In genomic region chr19:18120127-18120526, GRCh38 we compare ENCODE assay signal across 13 cellular contexts. TPM values are rescaled to one million over a fixed set of nuclear protein-coding genes. Genes with fewer than 3 reads are reported as not detected.
DNase-seq lines count a peak whose midpoint lies in the region; ATAC-seq and TF ChIP-seq lines count a peak whose summit lies in the region.
"Had no signal": no experiment of that assay in that cellular context is flagged by ENCODE, and none has a peak within 500 bp of the region (broad histone marks: within the 10 kb centered on the region; RNA-seq: fewer than 3 reads in every experiment).

No MANE protein-coding gene starts in this region.

- H3K27me3 Mint-ChIP-seq in activated naive CD4-positive, alpha-beta T cell treated with anti-CD3 and anti-CD28 coated beads, Interleukin-2, amount 10 ng/mL, durations not matched to agents 7 days and 5 days = no peaks in the 10 kb centered on the region
- H3K27me3 Mint-ChIP-seq in activated T-helper 1 cell treated with anti-CD3 and anti-CD28 coated beads, Interleukin-12 subunit alpha, Interleukin-12 subunit beta, Interleukin-2, Interleukin-4 antibody, amounts not matched to agents 30 ng/mL and 10 ng/mL and 1 ng/mL, durations not matched to agents 14 hours and 24 hours and 36 hours (ENCODE audit: insufficient read depth) = no peaks in the 10 kb centered on the region

- H3K4me3 ChIP-seq in mucosa of stomach (ENCODE audit: low read length) (no peak overlapping the region), transverse colon (no peak overlapping the region)
- H3K4me3 ChIP-seq: GM23248 had no signal

- no peak for DNase-seq in activated naive CD4-positive, alpha-beta T cell treated with anti-CD3 and anti-CD28 coated beads, Interleukin-2, amount 10 ng/mL, durations not matched to agents 7 days and 5 days
- no peak for DNase-seq in activated naive CD4-positive, alpha-beta T cell (lab: John Stamatoyannopoulos, UW)
- DNase-seq in activated T-helper 1 cell treated with anti-CD3 and anti-CD28 coated beads, Interleukin-12 subunit alpha, Interleukin-12 subunit beta, Interleukin-2, Interleukin-4 antibody, amounts not matched to agents 30 ng/mL and 10 ng/mL and 1 ng/mL, durations not matched to agents 14 hours and 24 hours and 36 hours (ENCODE audit: low spot score) = no peak
- DNase-seq in transverse colon = no peak
- no peak for DNase-seq in NCI-H146 treated with DMSO at 0.1 percent for 48 hours (lab: John Stamatoyannopoulos, UW; ENCODE audit: unreplicated experiment)
- DNase-seq: DMS 273 treated with DMSO at 0.1 percent for 48 hours, GM23248, mammary epithelial cell, NCI-H1105 had no signal

- H3K9me3 Mint-ChIP-seq in activated naive CD4-positive, alpha-beta T cell treated with anti-CD3 and anti-CD28 coated beads, Interleukin-2, amount 10 ng/mL, durations not matched to agents 7 days and 5 days = no peaks in the 10 kb centered on the region
- H3K9me3 Mint-ChIP-seq in activated T-helper 1 cell treated with anti-CD3 and anti-CD28 coated beads, Interleukin-12 subunit alpha, Interleukin-12 subunit beta, Interleukin-2, Interleukin-4 antibody, amounts not matched to agents 30 ng/mL and 10 ng/mL and 1 ng/mL, durations not matched to agents 14 hours and 24 hours and 36 hours = no peaks in the 10 kb centered on the region

- H3K4me3 Mint-ChIP-seq in activated naive CD4-positive, alpha-beta T cell treated with anti-CD3 and anti-CD28 coated beads, Interleukin-2, amount 10 ng/mL, durations not matched to agents 7 days and 5 days = peak overlapping the region; percentile 81
- H3K4me3 Mint-ChIP-seq in activated T-helper 1 cell treated with anti-CD3 and anti-CD28 coated beads, Interleukin-12 subunit alpha, Interleukin-12 subunit beta, Interleukin-2, Interleukin-4 antibody, amounts not matched to agents 30 ng/mL and 10 ng/mL and 1 ng/mL, durations not matched to agents 14 hours and 24 hours and 36 hours = peak overlapping the region; percentile 84

- no peak for TF ChIP-seq EP300 in transverse colon (IDR thresholded peaks at IDR 0.05; ENCODE audit: low read depth)

- H3K9me3 ChIP-seq in mucosa of stomach (ENCODE audit: control insufficient read depth, low read length) (no peaks in the 10 kb centered on the region), transverse colon (no peaks in the 10 kb centered on the region)

- no peak for TF ChIP-seq CTCF in transverse colon (IDR thresholded peaks at IDR 0.05)

- H3K9ac ChIP-seq in mucosa of stomach (ENCODE audit: low read length) = peak overlapping the region; percentile 7
- H3K9ac ChIP-seq: GM23248, parathyroid adenoma had no signal

- peaks cover 40% of the 10 kb centered on the region for H3K4me1 Mint-ChIP-seq in activated naive CD4-positive, alpha-beta T cell treated with anti-CD3 and anti-CD28 coated beads, Interleukin-2, amount 10 ng/mL, durations not matched to agents 7 days and 5 days
- H3K4me1 Mint-ChIP-seq in activated T-helper 1 cell treated with anti-CD3 and anti-CD28 coated beads, Interleukin-12 subunit alpha, Interleukin-12 subunit beta, Interleukin-2, Interleukin-4 antibody, amounts not matched to agents 30 ng/mL and 10 ng/mL and 1 ng/mL, durations not matched to agents 14 hours and 24 hours and 36 hours (ENCODE audit: low read depth) = peaks cover 28% of the 10 kb centered on the region

- H3K36me3 ChIP-seq in mucosa of stomach (ENCODE audit: control insufficient read depth, insufficient read depth, low read length) = peaks cover 6% of the 10 kb centered on the region
- peaks cover 0 to 8% (median 3%) of the 10 kb centered on the region in 4 donors for H3K36me3 ChIP-seq in transverse colon

- H3K27ac Mint-ChIP-seq in activated naive CD4-positive, alpha-beta T cell treated with anti-CD3 and anti-CD28 coated beads, Interleukin-2, amount 10 ng/mL, durations not matched to agents 7 days and 5 days = peak overlapping the region; percentile 96
- H3K27ac Mint-ChIP-seq in activated T-helper 1 cell treated with anti-CD3 and anti-CD28 coated beads, Interleukin-12 subunit alpha, Interleukin-12 subunit beta, Interleukin-2, Interleukin-4 antibody, amounts not matched to agents 30 ng/mL and 10 ng/mL and 1 ng/mL, durations not matched to agents 14 hours and 24 hours and 36 hours = peak overlapping the region; percentile 93

- no peak for TF ChIP-seq POLR2A in transverse colon (IDR thresholded peaks at IDR 0.05)

- in situ Hi-C loops in transverse colon (cut with MboI; ENCODE audit: low pct_ligation_motif_present in 1 of 4, low pct_unique_long_range_greater_than_20kb in 1 of 4, low sequenced_read_pairs in 3 of 4) = no loop called here

- no peak for ATAC-seq in HG03342 (IDR thresholded peaks at IDR 0.05; ENCODE audit: unreplicated experiment)
- ATAC-seq in GM18873 (IDR thresholded peaks at IDR 0.05; ENCODE audit: low FRiP score, unreplicated experiment) = no peak

- peak overlapping the region; percentile 4 to 83 (median 45) for H3K27ac ChIP-seq in transverse colon
- H3K27ac ChIP-seq: GM23248, parathyroid adenoma had no signal

- 60 to 62% methylated on average over 1 of the region's 1 CpG for WGBS in transverse colon (ENCODE audit: low coverage in 1 of 2), 2 donors

- intact Hi-C loops in activated T-helper 1 cell treated with anti-CD3 and anti-CD28 coated beads, Interleukin-12 subunit alpha, Interleukin-12 subunit beta, Interleukin-2, Interleukin-4 antibody, amounts not matched to agents 30 ng/mL and 10 ng/mL and 1 ng/mL, durations not matched to agents 14 hours and 24 hours and 36 hours (cut with micrococcal nuclease) = no loop called here
- intact Hi-C loops in transverse colon (cut with DNase I; ENCODE audit: low total_unique reads) = no loop called here

- H3K36me3 Mint-ChIP-seq in activated naive CD4-positive, alpha-beta T cell treated with anti-CD3 and anti-CD28 coated beads, Interleukin-2, amount 10 ng/mL, durations not matched to agents 7 days and 5 days = peaks cover 29% of the 10 kb centered on the region
- peaks cover 14% of the 10 kb centered on the region for H3K36me3 Mint-ChIP-seq in activated T-helper 1 cell treated with anti-CD3 and anti-CD28 coated beads, Interleukin-12 subunit alpha, Interleukin-12 subunit beta, Interleukin-2, Interleukin-4 antibody, amounts not matched to agents 30 ng/mL and 10 ng/mL and 1 ng/mL, durations not matched to agents 14 hours and 24 hours and 36 hours (ENCODE audit: low read depth)

- CTCF ChIA-PET in activated naive CD4-positive, alpha-beta T cell treated with anti-CD3 and anti-CD28 coated beads, Interleukin-2, amount 10 ng/mL, durations not matched to agents 7 days and 5 days (lab: Charles Lee) = interaction anchor here (1.5 to 1.6 kb wide), 2 partner anchors 8 to 40 kb away, joined by 3 to 4 read pairs; no protein-coding TSS in a partner anchor

- H3K27me3 ChIP-seq in mucosa of stomach (ENCODE audit: control insufficient read depth, insufficient read depth, low read length) = no peaks in the 10 kb centered on the region
- H3K27me3 ChIP-seq in transverse colon = no peaks in the 10 kb centered on the region

- H3K4me1 ChIP-seq in mucosa of stomach (ENCODE audit: control insufficient read depth, insufficient read depth, low read length) (peaks cover 25% of the 10 kb centered on the region), transverse colon (peaks cover 10 to 23% (median 18%) of the 10 kb centered on the region in 4 donors)

RNA-seq across cellular contexts. Expression of gene MAST3, which starts 22.5 kb away (rescaled TPM):
- 16.5 and 17.6 TPM in 2 replicates for total RNA-seq in activated T-helper 1 cell treated with anti-CD3 and anti-CD28 coated beads, Interleukin-12 subunit alpha, Interleukin-12 subunit beta, Interleukin-2, Interleukin-4 antibody, amounts not matched to agents 30 ng/mL and 10 ng/mL and 1 ng/mL, durations not matched to agents 14 hours and 24 hours and 36 hours
- total RNA-seq in transverse colon = 10 to 100 TPM; 27.2 to 53.5 (median 32.7) TPM

RNA-seq across cellular contexts. Expression of gene PIK3R2, which starts 32.8 kb away (rescaled TPM):
- 14.7 and 15.6 TPM in 2 replicates for total RNA-seq in activated T-helper 1 cell treated with anti-CD3 and anti-CD28 coated beads, Interleukin-12 subunit alpha, Interleukin-12 subunit beta, Interleukin-2, Interleukin-4 antibody, amounts not matched to agents 30 ng/mL and 10 ng/mL and 1 ng/mL, durations not matched to agents 14 hours and 24 hours and 36 hours
- total RNA-seq in transverse colon = 100 to 1,000 TPM in 1 of 4 donors, 10 to 100 TPM in 3; 30.5 to 135 (median 31.2) TPM

RNA-seq across cellular contexts. Expression of gene IL12RB1, which starts 33.4 kb away (rescaled TPM):
- total RNA-seq in activated T-helper 1 cell treated with anti-CD3 and anti-CD28 coated beads, Interleukin-12 subunit alpha, Interleukin-12 subunit beta, Interleukin-2, Interleukin-4 antibody, amounts not matched to agents 30 ng/mL and 10 ng/mL and 1 ng/mL, durations not matched to agents 14 hours and 24 hours and 36 hours = 44.5 and 47.5 TPM in 2 replicates
- total RNA-seq in transverse colon = 1 to 10 TPM in 1 of 4 donors, under 1 TPM in 1, not detected in 2; 0.55 to 2.1 TPM
- total RNA-seq: GM23248, mammary epithelial cell had no signal

RNA-seq across cellular contexts. Expression of gene IFI30, which starts 53.5 kb away (rescaled TPM):
- 45.3 and 49.9 TPM in 2 replicates for total RNA-seq in activated T-helper 1 cell treated with anti-CD3 and anti-CD28 coated beads, Interleukin-12 subunit alpha, Interleukin-12 subunit beta, Interleukin-2, Interleukin-4 antibody, amounts not matched to agents 30 ng/mL and 10 ng/mL and 1 ng/mL, durations not matched to agents 14 hours and 24 hours and 36 hours
- 10 to 100 TPM in 3 of 4 donors, 1 to 10 TPM in 1; 10.0 to 50.8 (median 32.8) TPM for total RNA-seq in transverse colon

Comparison
In these comparisons a context has a peak if more than half of its experiments do, and no peak if none do; other contexts are left out.
1. RNA of gene IL12RB1, which starts 33.4 kb away (total RNA-seq): 44.5 to 47.5 TPM in activated T-helper 1 cell treated with anti-CD3 and anti-CD28 coated beads, Interleukin-12 subunit alpha, Interleukin-12 subunit beta, Interleukin-2, Interleukin-4 antibody, amounts not matched to agents 30 ng/mL and 10 ng/mL and 1 ng/mL, durations not matched to agents 14 hours and 24 hours and 36 hours; 0.55 to 2.1 TPM in transverse colon; every median in the first group is over 10 times any median in the second.